1 cellular context compared by ENCODE assay signal in genomic region chr6:44223471-44224153, GRCh38.
TF ChIP-seq lines count a peak whose summit lies in the region.

TSS of gene SLC29A1 (plus strand) at chr6:44223595. CDS start at chr6:44227314, 3,719 bp downstream.

TF ChIP-seq in HepG2, 621 proteins besides CTCF, POLR2A, EP300 and RAD21 (continued from another document and continues in another):
- TF ChIP-seq MLXIP (CRISPR knock-in tag; IDR thresholded peaks at IDR 0.05; ENCODE audit: borderline replicate concordance): peak; percentile 96
- peak; percentile 90 for TF ChIP-seq AKAP8 (CRISPR knock-in tag; IDR thresholded peaks at IDR 0.05)
- 0 out of 2 replicates have a peak, but pooled peaks have one; percentile 46 for TF ChIP-seq ZMYM3 (CRISPR knock-in tag; IDR thresholded peaks at IDR 0.05)
- peak; percentile 70 for TF ChIP-seq RBFOX2 (IDR thresholded peaks at IDR 0.05; ENCODE audit: low read depth, low read length)
- no peak for TF ChIP-seq REXO4 (CRISPR knock-in tag; IDR thresholded peaks at IDR 0.05; ENCODE audit: borderline replicate concordance)
- TF ChIP-seq ZFYVE20 (CRISPR knock-in tag; IDR thresholded peaks at IDR 0.05; ENCODE audit: borderline replicate concordance, low read depth): no peak
- TF ChIP-seq GTF3A (CRISPR knock-in tag; conservative IDR thresholded peaks at IDR 0.05): no peak
- TF ChIP-seq FUBP1 (CRISPR knock-in tag; IDR thresholded peaks at IDR 0.05; ENCODE audit: borderline replicate concordance): no peak
- TF ChIP-seq ZEB1 (IDR thresholded peaks at IDR 0.05; ENCODE audit: insufficient replicate concordance, low read depth): no peak
- peak; percentile 84 for TF ChIP-seq HNRNPLL (IDR thresholded peaks at IDR 0.05; ENCODE audit: low read depth, low read length, poor library complexity, severe bottlenecking)
- no peak for TF ChIP-seq NRL (CRISPR knock-in tag; IDR thresholded peaks at IDR 0.05; ENCODE audit: borderline replicate concordance)
- no peak for TF ChIP-seq ZNF644 (CRISPR knock-in tag; IDR thresholded peaks at IDR 0.05; ENCODE audit: low read depth)
- 0 out of 2 replicates have a peak, but pooled peaks have one; percentile 30 for TF ChIP-seq POGK (CRISPR knock-in tag; conservative IDR thresholded peaks at IDR 0.05)
- 0 out of 2 replicates have a peak, but pooled peaks have one; percentile 21 for TF ChIP-seq ZSCAN5A (CRISPR knock-in tag; IDR thresholded peaks at IDR 0.05; ENCODE audit: borderline replicate concordance)
- no peak for TF ChIP-seq HNF1A (IDR thresholded peaks at IDR 0.05; ENCODE audit: low read depth)
- TF ChIP-seq HNF1A (CRISPR knock-in tag; IDR thresholded peaks at IDR 0.05; ENCODE audit: borderline replicate concordance): no peak; the same call in 1 of the 2 replicates
- peak; percentile 44; the same call in 1 of the 2 replicates for TF ChIP-seq ZBTB7A (CRISPR knock-in tag; IDR thresholded peaks at IDR 0.05)
- TF ChIP-seq GMEB2 (CRISPR knock-in tag; IDR thresholded peaks at IDR 0.05; ENCODE audit: low read depth): no peak
- peak; percentile 84; the same call in 1 of the 2 replicates for TF ChIP-seq SIN3A (IDR thresholded peaks at IDR 0.05; ENCODE audit: borderline replicate concordance, low read depth, low read length)
- TF ChIP-seq ZNF646 (CRISPR knock-in tag; IDR thresholded peaks at IDR 0.05): no peak
- TF ChIP-seq ZNF343 (CRISPR knock-in tag; IDR thresholded peaks at IDR 0.05): no peak
- no peak for TF ChIP-seq KMT2A (CRISPR knock-in tag; IDR thresholded peaks at IDR 0.05)
- TF ChIP-seq ISX (CRISPR knock-in tag; conservative IDR thresholded peaks at IDR 0.05): peak; percentile 59; the same call in 1 of the 2 replicates
- peak; percentile 73 for TF ChIP-seq ZNF431 (CRISPR knock-in tag; IDR thresholded peaks at IDR 0.05; ENCODE audit: borderline replicate concordance, low read depth)
- 0 out of 2 replicates have a peak, but pooled peaks have one; percentile 36 for TF ChIP-seq DR1 (CRISPR knock-in tag; IDR thresholded peaks at IDR 0.05)
- no peak for TF ChIP-seq TCF7 (IDR thresholded peaks at IDR 0.05; ENCODE audit: low read depth)
- TF ChIP-seq NR2C2 (CRISPR knock-in tag; IDR thresholded peaks at IDR 0.05; ENCODE audit: borderline replicate concordance): peak; percentile 60; the same call in 1 of the 2 replicates
- TF ChIP-seq NR2F2 (IDR thresholded peaks at IDR 0.05; ENCODE audit: borderline replicate concordance, low read depth): no peak
- TF ChIP-seq ZNF770 (CRISPR knock-in tag; IDR thresholded peaks at IDR 0.05): peak; percentile 47
- TF ChIP-seq SOX13 (IDR thresholded peaks at IDR 0.05): no peak
- TF ChIP-seq SOX13 (CRISPR knock-in tag; conservative IDR thresholded peaks at IDR 0.05 in 1 of 2, IDR thresholded peaks at IDR 0.05 in 1 of 2): peak in 1 of 2 experiments; percentile 37; a peak in 2 of 4 replicates
